Comparison of ENCODE assay signal across 8 cellular contexts in genomic region chr10:110871236-110872084, GRCh38. TPM values are rescaled to one million over a fixed set of nuclear protein-coding genes. Genes with fewer than 3 reads are reported as not detected.
DNase-seq lines count a peak whose midpoint lies in the region; ATAC-seq and TF ChIP-seq lines count a peak whose summit lies in the region.

Gene PDCD4, plus strand, starts transcription at chr10:110871928. Its CDS starts 4,100 bp downstream, at chr10:110876028.

- peak within 1 kb of the TSS; percentile 94 for H3K27ac Mint-ChIP-seq in activated CD4-positive, alpha-beta memory T cell treated with anti-CD3 and anti-CD28 coated beads, Interleukin-2, amount 10 ng/mL, durations not matched to agents 7 days and 5 days

- H3K27ac ChIP-seq in C4-2B, result peak within 1 kb of the TSS; percentile 87
- peak within 1 kb of the TSS; percentile 78 to 99 (median 98) for H3K27ac ChIP-seq in dorsolateral prefrontal cortex
- H3K27ac ChIP-seq in right lobe of liver, result peak within 1 kb of the TSS; percentile 92 to 97 (median 97)

- H3K9me3 Mint-ChIP-seq in activated CD4-positive, alpha-beta memory T cell treated with anti-CD3 and anti-CD28 coated beads, Interleukin-2, amount 10 ng/mL, durations not matched to agents 7 days and 5 days, result no peaks in the 10 kb centered on the region

- no peaks in the 10 kb centered on the region for H3K9me3 ChIP-seq in right lobe of liver

- DNase-seq in NCI-H82 (lab: John Stamatoyannopoulos, UW) (peak; percentile 99), dorsolateral prefrontal cortex (peak; percentile 99 to 100 (median 100)), right lobe of liver (peak; percentile 100)
- DNase-seq in activated CD4-positive, alpha-beta memory T cell treated with anti-CD3 and anti-CD28 coated beads, Interleukin-2, amount 10 ng/mL, durations not matched to agents 7 days and 5 days, result peak; percentile 96
- peak; percentile 92 to 93 for DNase-seq in stimulated activated CD4-positive, alpha-beta T cell treated with anti-CD3 and anti-CD28 coated beads, Interleukin-4, amount 100 ng/mL, for 4 hours

- no peaks in the 10 kb centered on the region for H3K27me3 Mint-ChIP-seq in activated CD4-positive, alpha-beta memory T cell treated with anti-CD3 and anti-CD28 coated beads, Interleukin-2, amount 10 ng/mL, durations not matched to agents 7 days and 5 days

- ATAC-seq in GM19397 (IDR thresholded peaks at IDR 0.05; ENCODE audit: unreplicated experiment) (peak; percentile 75), HG03571 (IDR thresholded peaks at IDR 0.05; ENCODE audit: unreplicated experiment) (peak; percentile 70), right lobe of liver (peak; percentile 87 to 95 (median 92))

- WGBS in right lobe of liver (ENCODE audit: insufficient coverage, low coverage, low lambda C conversion rate, missing lambda C conversion rate), result 3% methylated on average over 23 of the region's 50 CpGs

- peaks cover 66% of the 10 kb centered on the region for H3K4me1 Mint-ChIP-seq in activated CD4-positive, alpha-beta memory T cell treated with anti-CD3 and anti-CD28 coated beads, Interleukin-2, amount 10 ng/mL, durations not matched to agents 7 days and 5 days

- H3K27me3 ChIP-seq in dorsolateral prefrontal cortex (no peaks in the 10 kb centered on the region), right lobe of liver (no peaks in the 10 kb centered on the region)

- peak within 1 kb of the TSS; percentile 53 to 99 (median 94) for H3K4me3 ChIP-seq in dorsolateral prefrontal cortex
- peak within 1 kb of the TSS; percentile 66 to 93 (median 81) for H3K4me3 ChIP-seq in right lobe of liver

- H3K4me1 ChIP-seq in right lobe of liver, result peaks cover 0 to 31% (median 0%) of the 10 kb centered on the region in 4 donors

- intact Hi-C loops in dorsolateral prefrontal cortex (cut with DNase I) (loop anchor here (2.0 to 5.0 kb wide), 4 partner anchors 47 to 124 kb away; partner anchors contain the start of genes BBIP1 (in 1 of the 2) and SHOC2 (in 1 of the 2)), right lobe of liver (cut with DNase I) (no loop called here)

- TF ChIP-seq CTCF in C4-2B (conservative IDR thresholded peaks at IDR 0.05) (no peak), dorsolateral prefrontal cortex (IDR thresholded peaks at IDR 0.05 in 54 of 56, conservative IDR thresholded peaks at IDR 0.05 in 2 of 56; ENCODE audit: low read depth in 1 of 56, partially characterized antibody in 56 of 56) (peak in 15 of 56 donors; percentile 3 to 22 (median 6)), right lobe of liver (IDR thresholded peaks at IDR 0.05) (no peak)

- TF ChIP-seq POLR2A in right lobe of liver (IDR thresholded peaks at IDR 0.05), result peak; percentile 87

- CTCF ChIA-PET in activated CD4-positive, alpha-beta memory T cell treated with anti-CD3 and anti-CD28 coated beads, Interleukin-2, amount 10 ng/mL, durations not matched to agents 7 days and 5 days (lab: Charles Lee), result interaction anchor here (0.6 to 1.2 kb wide), 11 partner anchors 11 to 272 kb away, joined by 3 to 15 read pairs (median 3); partner anchors contain the start of genes BBIP1 and SHOC2

- no peaks in the 10 kb centered on the region for H3K36me3 ChIP-seq in right lobe of liver

- H3K36me3 Mint-ChIP-seq in activated CD4-positive, alpha-beta memory T cell treated with anti-CD3 and anti-CD28 coated beads, Interleukin-2, amount 10 ng/mL, durations not matched to agents 7 days and 5 days (ENCODE audit: low read depth), result peaks cover 17% of the 10 kb centered on the region

- peak within 1 kb of the TSS; percentile 90 for H3K4me3 Mint-ChIP-seq in activated CD4-positive, alpha-beta memory T cell treated with anti-CD3 and anti-CD28 coated beads, Interleukin-2, amount 10 ng/mL, durations not matched to agents 7 days and 5 days

- POLR2A ChIA-PET in activated CD4-positive, alpha-beta memory T cell treated with anti-CD3 and anti-CD28 coated beads, Interleukin-2, amount 10 ng/mL, durations not matched to agents 7 days and 5 days (lab: Charles Lee), result interaction anchor here (0.6 to 3.2 kb wide), 15 partner anchors 8 to 305 kb away, joined by 3 to 98 read pairs (median 6); partner anchors contain the start of genes BBIP1 and SHOC2

RNA-seq across cellular contexts. Expression of gene PDCD4, which starts in this region (rescaled TPM):
- 100 to 1,000 TPM; 105 to 109 TPM for total RNA-seq in activated CD4-positive, alpha-beta memory T cell treated with anti-CD3 and anti-CD28 coated beads, Interleukin-2, amount 10 ng/mL, durations not matched to agents 7 days and 5 days
- 100 to 1,000 TPM in 2 of 120 experiments, 10 to 100 TPM in 118; 45.2 to 105 (median 67.9) TPM for total RNA-seq in dorsolateral prefrontal cortex
- 100 to 1,000 TPM in 1 of 6 experiments, 10 to 100 TPM in 5; 10.8 to 105 (median 32.5) TPM for total RNA-seq in right lobe of liver

Comparison
In these comparisons a context has a peak if more than half of its experiments do, and no peak if none do; other contexts are left out.
1. Peak in every context shown above with its lines: DNase-seq, ATAC-seq, H3K4me3 ChIP-seq and H3K27ac ChIP-seq.
2. intact Hi-C loops: an anchor here in dorsolateral prefrontal cortex (2.0 to 5.0 kb wide); none called in right lobe of liver.